Comparison of ENCODE assay signal across 11 cellular contexts in the genomic region with DNA sequence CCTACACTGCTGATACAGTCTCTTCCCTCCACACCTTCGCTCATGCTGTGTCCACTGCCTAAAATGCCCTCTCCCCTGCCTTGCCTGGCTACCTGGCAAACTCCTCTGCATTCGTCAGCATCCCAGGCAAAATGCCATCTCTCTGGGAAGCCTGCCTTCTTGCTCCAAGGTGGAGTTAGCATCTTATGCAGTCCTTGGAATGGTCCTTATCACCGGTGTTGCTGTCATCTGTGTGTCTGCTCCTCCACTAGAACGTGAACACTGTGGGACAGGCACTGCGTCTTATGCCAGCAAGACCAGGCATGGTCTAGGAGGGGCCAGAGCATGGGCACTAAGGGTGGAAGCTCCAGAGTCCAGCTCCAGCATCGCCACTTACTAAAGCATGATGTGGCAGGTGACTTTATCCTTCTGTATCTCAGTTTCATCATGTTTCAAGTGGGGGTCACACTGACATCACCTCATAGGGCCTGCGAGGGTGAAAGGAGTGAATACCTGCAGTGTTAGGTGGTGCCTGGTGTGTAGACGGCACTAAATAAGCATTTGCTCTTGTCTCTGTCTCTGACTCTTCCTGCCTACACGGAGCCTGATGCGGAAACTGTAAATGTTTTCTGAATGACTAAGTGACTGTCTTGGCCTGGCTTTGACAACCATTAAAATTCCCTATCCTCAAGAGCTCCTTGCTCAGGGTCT.
DNase-seq lines count a peak whose midpoint lies in the region; ATAC-seq and TF ChIP-seq lines count a peak whose summit lies in the region.
"Had no signal": no experiment of that assay in that cellular context is flagged by ENCODE, and none has a peak within 500 bp of the region (broad histone marks: within the 10 kb centered on the region; RNA-seq: fewer than 3 reads in every experiment).

No MANE protein-coding gene starts in this region.

- H3K27me3 ChIP-seq in Panc1 (ENCODE audit: control insufficient read depth, insufficient read depth, low read length) (no peaks in the 10 kb centered on the region; the same call in 1 of the 2 replicates), smooth muscle cell (ENCODE audit: low read depth) (no peaks in the 10 kb centered on the region)

- H3K4me1 ChIP-seq in Panc1 (ENCODE audit: control insufficient read depth, insufficient read depth, low read length), result 0 out of 2 replicates have a peak, but pooled peaks cover 5% of the 10 kb centered on the region
- H3K4me1 ChIP-seq in smooth muscle cell (ENCODE audit: low read depth), result peaks cover 8% of the 10 kb centered on the region
- H3K4me1 ChIP-seq: heart left ventricle, psoas muscle had no signal

- in situ Hi-C loops in Panc1 (cut with HindIII; ENCODE audit: low pct_unique_long_range_greater_than_20kb, low sequenced_read_pairs), result no loop called here

- H3K4me2 ChIP-seq in smooth muscle cell, result peak overlapping the region; percentile 75

- H3K9ac ChIP-seq in smooth muscle cell (ENCODE audit: low read depth), result peak overlapping the region; percentile 27

- no TSS peak for BruUV-seq in Panc1 (replicated peaks; lab: Mats Ljungman, UMichigan)

- H2AFZ ChIP-seq in smooth muscle cell (ENCODE audit: low read depth), result no peak overlapping the region

- no peaks in the 10 kb centered on the region for H3K36me3 ChIP-seq in Panc1 (ENCODE audit: control insufficient read depth, insufficient read depth, low read length)
- H3K36me3 ChIP-seq in smooth muscle cell (ENCODE audit: low read depth), result no peaks in the 10 kb centered on the region
- H3K36me3 ChIP-seq: heart left ventricle had no signal

- CTCF ChIA-PET in Panc1 (lab: Charles Lee), result no interaction called here

- no peaks in the 10 kb centered on the region for H3K79me2 ChIP-seq in smooth muscle cell (ENCODE audit: low read depth)

- ATAC-seq in Panc1, result peak; percentile 65
- no peak for ATAC-seq in activated CD4-positive, CD25-positive, alpha-beta regulatory T cell treated with anti-CD3 and anti-CD28 coated beads, Interleukin-2, amount 50 U/mL, for 24 hours
- no peak for ATAC-seq in GM19324 (IDR thresholded peaks at IDR 0.05; ENCODE audit: low FRiP score, unreplicated experiment)
- ATAC-seq: activated naive CD4-positive, alpha-beta T cell treated with anti-CD3 and anti-CD28 coated beads, Interleukin-2, amount 50 U/mL, for 72 hours; heart left ventricle; psoas muscle had no signal

- POLR2A ChIA-PET in Panc1 (lab: Charles Lee), result no interaction called here

- TF ChIP-seq CTCF in Panc1 (IDR thresholded peaks at IDR 0.05) (no peak), smooth muscle cell (IDR thresholded peaks at IDR 0.05; ENCODE audit: borderline replicate concordance, insufficient read depth, poor library complexity, severe bottlenecking) (no peak)

- WGBS in smooth muscle cell (ENCODE audit: low lambda C conversion rate), result 51% methylated on average over 10 of the region's 10 CpGs

- H3K4me3 ChIP-seq in Panc1 (ENCODE audit: low read depth in 2 of 2, low read length in 2 of 2) (no peak overlapping the region), smooth muscle cell (no peak overlapping the region)
- H3K4me3 ChIP-seq: heart left ventricle, psoas muscle had no signal

- no peaks in the 10 kb centered on the region for H4K20me1 ChIP-seq in smooth muscle cell (ENCODE audit: low read depth)

- H3K27ac ChIP-seq in Panc1 (ENCODE audit: low read length) (no peak overlapping the region), epithelial cell of prostate (peak overlapping the region; percentile 85), smooth muscle cell (ENCODE audit: low read depth) (peak overlapping the region; percentile 80)
- H3K27ac ChIP-seq: heart left ventricle, psoas muscle had no signal

- H3K9me3 ChIP-seq in Panc1 (ENCODE audit: control insufficient read depth, insufficient read depth, low read depth, low read length), result no peaks in the 10 kb centered on the region
- no peaks in the 10 kb centered on the region for H3K9me3 ChIP-seq in smooth muscle cell (replicated peaks; ENCODE audit: low read depth)
- H3K9me3 ChIP-seq: psoas muscle had no signal

- intact Hi-C loops in Panc1 (cut with micrococcal nuclease; ENCODE audit: unreplicated experiment), result no loop called here

- peak; percentile 37 for DNase-seq in GM04504 (ENCODE audit: low read depth)
- DNase-seq in Panc1 (ENCODE audit: low read depth, low spot score), result no peak
- DNase-seq in epithelial cell of prostate (ENCODE audit: low read depth, low spot score), result peak; percentile 48
- no peak for DNase-seq in smooth muscle cell (lab: John Stamatoyannopoulos, UW; ENCODE audit: unreplicated experiment)
- no peak for DNase-seq in inferior parietal cortex (ENCODE audit: extremely low spot score)
- DNase-seq in NCI-H524 (lab: John Stamatoyannopoulos, UW), result no peak
- DNase-seq: heart left ventricle, psoas muscle had no signal

- no peaks in the 10 kb centered on the region for H3F3A ChIP-seq in smooth muscle cell (ENCODE audit: low read depth)

Comparison
In these comparisons a context has a peak if more than half of its experiments do, and no peak if none do; other contexts are left out.
1. DNase-seq: peak in GM04504 (single experiment) and epithelial cell of prostate (single experiment); none in Panc1 (single experiment), smooth muscle cell (single experiment), inferior parietal cortex (single experiment) and NCI-H524 (0 of 2).